ENCODE assay signal across 21 cellular contexts in the genomic region with DNA sequence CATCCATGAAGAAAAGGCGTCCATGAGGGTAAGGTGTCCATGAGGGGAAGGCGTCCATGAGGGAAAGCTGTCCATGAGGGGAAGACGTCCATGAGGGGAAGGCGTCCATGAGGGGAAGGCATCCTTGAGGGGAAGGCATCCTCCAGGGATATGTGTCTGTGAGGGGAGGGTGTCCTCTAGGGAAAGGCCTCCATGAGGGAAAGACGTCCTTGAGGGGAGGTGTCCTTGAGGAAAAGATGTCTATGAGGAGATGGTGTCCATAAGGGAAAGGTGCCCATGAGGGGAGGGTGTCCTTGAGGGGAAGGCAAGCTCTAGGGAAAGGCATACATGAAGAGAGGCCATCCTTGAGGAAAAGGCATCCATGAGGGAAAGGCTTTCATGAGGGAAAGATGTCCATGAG.
DNase-seq lines count a peak whose midpoint lies in the region; ATAC-seq and TF ChIP-seq lines count a peak whose summit lies in the region.
"Had no signal": no experiment of that assay in that cellular context is flagged by ENCODE, and none has a peak within 500 bp of the region (broad histone marks: within the 10 kb centered on the region; RNA-seq: fewer than 3 reads in every experiment).

No MANE protein-coding gene starts in this region.

- H3K9me3 ChIP-seq in heart left ventricle (no peaks in the 10 kb centered on the region), right atrium auricular region (no peaks in the 10 kb centered on the region), uterus (no peaks in the 10 kb centered on the region)
- H3K9me3 ChIP-seq: neutrophil had no signal

- intact Hi-C loops in heart left ventricle (cut with DNase I) (loop anchor here in 9 of 10 donors (2.0 to 10.0 kb wide), 11 partner anchors 38 to 405 kb away; partner anchors contain the start of genes PWWP2B (in 3 of the 9) and INPP5A (in 2 of the 9)), left ventricle myocardium superior (cut with micrococcal nuclease) (loop anchor here (5.0 to 10.0 kb wide), 2 partner anchors 45 to 168 kb away; no protein-coding TSS in a partner anchor), sciatic nerve (cut with DNase I) (no loop called here), uterus (cut with DNase I; ENCODE audit: low total_unique reads) (loop anchor here (10.0 kb wide), 1 partner anchor 55 kb away; no protein-coding TSS in a partner anchor)

- H3K36me3 ChIP-seq in heart left ventricle = no peaks in the 10 kb centered on the region
- no peaks in the 10 kb centered on the region for H3K36me3 ChIP-seq in right atrium auricular region
- no peaks in the 10 kb centered on the region for H3K36me3 ChIP-seq in uterus
- H3K36me3 ChIP-seq: neutrophil had no signal

- 90 to 95% (median 92%) methylated on average over 5 of the region's 5 CpGs for WGBS in heart left ventricle, 4 donors

- H3K27ac ChIP-seq in heart left ventricle = peak overlapping the region in 8 of 12 donors; percentile 93 to 98 (median 96)
- peak overlapping the region; percentile 94 to 95 for H3K27ac ChIP-seq in right atrium auricular region
- H3K27ac ChIP-seq in uterus = peak overlapping the region; percentile 96 to 97
- H3K27ac ChIP-seq: foreskin keratinocyte, neutrophil, VCaP had no signal

- ATAC-seq in heart left ventricle (no peak), left ventricle myocardium superior (no peak), sciatic nerve (no peak), GM21786 (IDR thresholded peaks at IDR 0.05; ENCODE audit: unreplicated experiment) (no peak)
- ATAC-seq: CD8-positive, alpha-beta T cell; foreskin keratinocyte had no signal

- CTCF ChIA-PET in activated CD4-positive, alpha-beta memory T cell treated with anti-CD3 and anti-CD28 coated beads, Interleukin-2, amount 10 ng/mL, durations not matched to agents 7 days and 5 days (lab: Charles Lee) = no interaction called here

- no peaks in the 10 kb centered on the region for H3K27me3 Mint-ChIP-seq in activated CD4-positive, alpha-beta memory T cell treated with anti-CD3 and anti-CD28 coated beads, Interleukin-2, amount 10 ng/mL, durations not matched to agents 7 days and 5 days
- H3K27me3 Mint-ChIP-seq: activated CD4-positive, alpha-beta T cell treated with anti-CD3 and anti-CD28 coated beads, Interleukin-2, amount 10 ng/mL, durations not matched to agents 7 days and 5 days; activated naive CD4-positive, alpha-beta T cell treated with anti-CD3 and anti-CD28 coated beads, Interleukin-2, amount 50 U/mL, for 24 hours had no signal

- no peak overlapping the region for H3K27ac Mint-ChIP-seq in activated CD4-positive, alpha-beta memory T cell treated with anti-CD3 and anti-CD28 coated beads, Interleukin-2, amount 10 ng/mL, durations not matched to agents 7 days and 5 days
- H3K27ac Mint-ChIP-seq: activated CD4-positive, alpha-beta T cell treated with anti-CD3 and anti-CD28 coated beads, Interleukin-2, amount 10 ng/mL, durations not matched to agents 7 days and 5 days; activated naive CD4-positive, alpha-beta T cell treated with anti-CD3 and anti-CD28 coated beads, Interleukin-2, amount 50 U/mL, for 24 hours; CD8-positive, alpha-beta T cell; T-helper 2 cell treated with Interferon-gamma antibody and Interleukin-4, amounts not matched to agents 5 μg/mL and 100 μg/mL, for 36 hours had no signal

- POLR2A ChIA-PET in activated CD4-positive, alpha-beta memory T cell treated with anti-CD3 and anti-CD28 coated beads, Interleukin-2, amount 10 ng/mL, durations not matched to agents 7 days and 5 days (lab: Charles Lee) = no interaction called here

- no peak for TF ChIP-seq POLR2A in heart left ventricle (IDR thresholded peaks at IDR 0.05)
- TF ChIP-seq POLR2A in uterus (IDR thresholded peaks at IDR 0.05) = no peak

- H3K9me3 Mint-ChIP-seq in activated CD4-positive, alpha-beta memory T cell treated with anti-CD3 and anti-CD28 coated beads, Interleukin-2, amount 10 ng/mL, durations not matched to agents 7 days and 5 days = no peaks in the 10 kb centered on the region
- H3K9me3 Mint-ChIP-seq: activated CD4-positive, alpha-beta T cell treated with anti-CD3 and anti-CD28 coated beads, Interleukin-2, amount 10 ng/mL, durations not matched to agents 7 days and 5 days; activated naive CD4-positive, alpha-beta T cell treated with anti-CD3 and anti-CD28 coated beads, Interleukin-2, amount 50 U/mL, for 24 hours; CD8-positive, alpha-beta T cell; T-helper 2 cell treated with Interferon-gamma antibody and Interleukin-4, amounts not matched to agents 5 μg/mL and 100 μg/mL, for 36 hours had no signal

- TF ChIP-seq CTCF in heart left ventricle (IDR thresholded peaks at IDR 0.05) = no peak
- no peak for TF ChIP-seq CTCF in right atrium auricular region (IDR thresholded peaks at IDR 0.05)
- no peak for TF ChIP-seq CTCF in uterus (IDR thresholded peaks at IDR 0.05)

- peaks cover 7% of the 10 kb centered on the region for H3K4me1 Mint-ChIP-seq in activated CD4-positive, alpha-beta memory T cell treated with anti-CD3 and anti-CD28 coated beads, Interleukin-2, amount 10 ng/mL, durations not matched to agents 7 days and 5 days

- no peak overlapping the region for H3K4me3 Mint-ChIP-seq in activated CD4-positive, alpha-beta memory T cell treated with anti-CD3 and anti-CD28 coated beads, Interleukin-2, amount 10 ng/mL, durations not matched to agents 7 days and 5 days
- H3K4me3 Mint-ChIP-seq: activated CD4-positive, alpha-beta T cell treated with anti-CD3 and anti-CD28 coated beads, Interleukin-2, amount 10 ng/mL, durations not matched to agents 7 days and 5 days; activated naive CD4-positive, alpha-beta T cell treated with anti-CD3 and anti-CD28 coated beads, Interleukin-2, amount 50 U/mL, for 24 hours; CD8-positive, alpha-beta T cell; T-helper 2 cell treated with Interferon-gamma antibody and Interleukin-4, amounts not matched to agents 5 μg/mL and 100 μg/mL, for 36 hours had no signal

- peak in 1 of 5 donors; percentile 9 for DNase-seq in heart left ventricle
- DNase-seq in left ventricle myocardium superior = no peak
- DNase-seq in right atrium auricular region (ENCODE audit: low spot score) = no peak
- peak; percentile 42 for DNase-seq in sciatic nerve (ENCODE audit: low spot score)
- peak in 1 of 2 donors; percentile 11 for DNase-seq in uterus
- no peak for DNase-seq in nucleus accumbens (lab: John Stamatoyannopoulos, UW)
- DNase-seq in activated CD4-positive, alpha-beta memory T cell treated with anti-CD3 and anti-CD28 coated beads, Interleukin-2, amount 10 ng/mL, durations not matched to agents 7 days and 5 days = no peak
- DNase-seq: 8988T; activated CD4-positive, alpha-beta T cell treated with anti-CD3 and anti-CD28 coated beads, Interleukin-2, amount 10 ng/mL, durations not matched to agents 7 days and 5 days; CD8-positive, alpha-beta T cell; foreskin keratinocyte; NCI-H1092; NCI-H187 treated with DMSO at 0.1 percent for 48 hours; stimulated activated CD4-positive, alpha-beta T cell treated with anti-CD3 and anti-CD28 coated beads, Interleukin-4, amount 100 ng/mL, for 1 hour; stimulated activated naive CD4-positive, alpha-beta T cell; trophoblast cell had no signal

- no peaks in the 10 kb centered on the region for H3K36me3 Mint-ChIP-seq in activated CD4-positive, alpha-beta memory T cell treated with anti-CD3 and anti-CD28 coated beads, Interleukin-2, amount 10 ng/mL, durations not matched to agents 7 days and 5 days (ENCODE audit: low read depth)
- H3K36me3 Mint-ChIP-seq: activated naive CD4-positive, alpha-beta T cell treated with anti-CD3 and anti-CD28 coated beads, Interleukin-2, amount 50 U/mL, for 24 hours; CD8-positive, alpha-beta T cell had no signal

- H3K27me3 ChIP-seq in heart left ventricle = no peaks in the 10 kb centered on the region
- no peaks in the 10 kb centered on the region for H3K27me3 ChIP-seq in right atrium auricular region
- H3K27me3 ChIP-seq in uterus = no peaks in the 10 kb centered on the region
- H3K27me3 ChIP-seq: foreskin keratinocyte, neutrophil had no signal

- peaks cover 25 to 96% (median 78%) of the 10 kb centered on the region in 12 donors for H3K4me1 ChIP-seq in heart left ventricle
- peaks cover 0 to 90% of the 10 kb centered on the region in 2 donors for H3K4me1 ChIP-seq in right atrium auricular region
- peaks cover 9 to 37% of the 10 kb centered on the region in 2 donors for H3K4me1 ChIP-seq in uterus
- H3K4me1 ChIP-seq: foreskin keratinocyte had no signal

- H3K4me3 ChIP-seq in heart left ventricle (no peak overlapping the region), right atrium auricular region (no peak overlapping the region), uterus (no peak overlapping the region)
